30 cellular contexts compared by ENCODE assay signal in the genomic region with DNA sequence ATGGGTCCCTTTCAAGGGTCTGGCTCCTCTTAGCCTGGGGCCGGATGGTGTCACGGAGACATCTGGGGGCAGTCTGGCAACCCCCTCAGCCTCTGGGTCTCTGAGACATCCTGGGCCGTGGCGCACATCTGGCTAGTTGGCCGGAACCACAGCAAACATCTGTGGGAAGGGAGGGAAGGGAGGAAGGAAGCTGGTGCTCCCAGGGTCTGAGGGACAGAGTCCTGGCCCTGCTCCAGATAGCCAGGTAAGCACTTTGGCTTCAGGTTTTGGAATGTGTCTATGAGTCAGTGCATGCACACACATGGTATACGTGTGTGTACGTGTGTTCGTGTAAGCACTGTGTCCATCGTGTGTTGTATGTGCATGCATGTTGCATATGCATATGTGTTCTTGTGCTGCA.
DNase-seq lines count a peak whose midpoint lies in the region; ATAC-seq and TF ChIP-seq lines count a peak whose summit lies in the region.
"Had no signal": no experiment of that assay in that cellular context is flagged by ENCODE, and none has a peak within 500 bp of the region (broad histone marks: within the 10 kb centered on the region; RNA-seq: fewer than 3 reads in every experiment).

No MANE protein-coding gene starts in this region.

- no peaks in the 10 kb centered on the region for H3K9me3 ChIP-seq in RWPE2 (ENCODE audit: severe bottlenecking)
- H3K9me3 ChIP-seq: thoracic aorta had no signal

- H3K4me3 Mint-ChIP-seq in chondrocyte (ENCODE audit: unreplicated experiment) (no peak overlapping the region), type B pancreatic cell (no peak overlapping the region)
- H3K4me3 Mint-ChIP-seq: activated T-helper 17 cell treated with anti-CD3 and anti-CD28 coated beads, Interleukin-2, amount 50 U/mL, for 72 hours; CD14-positive monocyte; neural crest cell; stimulated activated naive CD8-positive, alpha-beta T cell treated with anti-CD3 and anti-CD28 coated beads, Interleukin-15, amount 100 ng/mL, for 72 hours had no signal

- no peak overlapping the region for H3K27ac ChIP-seq in RWPE2 (ENCODE audit: poor library complexity, severe bottlenecking)
- H3K27ac ChIP-seq: coronary artery, KMS-11, thoracic aorta, VCaP had no signal

- no peaks in the 10 kb centered on the region for H3K27me3 Mint-ChIP-seq in chondrocyte (ENCODE audit: low read depth)
- H3K27me3 Mint-ChIP-seq in type B pancreatic cell, result peaks cover 27% of the 10 kb centered on the region

- H3K27ac Mint-ChIP-seq in chondrocyte (ENCODE audit: unreplicated experiment) (peak overlapping the region; percentile 96), type B pancreatic cell (peak overlapping the region; percentile 29)
- H3K27ac Mint-ChIP-seq: activated T-helper 17 cell treated with anti-CD3 and anti-CD28 coated beads, Interleukin-2, amount 50 U/mL, for 72 hours; CD14-positive monocyte; stimulated activated naive CD8-positive, alpha-beta T cell treated with anti-CD3 and anti-CD28 coated beads, Interleukin-15, amount 100 ng/mL, for 72 hours had no signal

- H3K4me3 ChIP-seq in RWPE2 (ENCODE audit: severe bottlenecking), result no peak overlapping the region
- H3K4me3 ChIP-seq: lung, thoracic aorta had no signal

- H3K4me1 ChIP-seq in RWPE2 (ENCODE audit: insufficient read depth, poor library complexity, severe bottlenecking), result peaks cover 4% of the 10 kb centered on the region

- H3K36me3 Mint-ChIP-seq in chondrocyte (ENCODE audit: low read depth) (peaks cover 4% of the 10 kb centered on the region), type B pancreatic cell (no peaks in the 10 kb centered on the region)

- H3K9me3 Mint-ChIP-seq in chondrocyte (ENCODE audit: low read depth), result peaks cover 5% of the 10 kb centered on the region
- peaks cover 5% of the 10 kb centered on the region for H3K9me3 Mint-ChIP-seq in type B pancreatic cell
- H3K9me3 Mint-ChIP-seq: neural crest cell had no signal

- intact Hi-C loops in left ventricle myocardium superior (cut with micrococcal nuclease), result no loop called here

- H3K36me3 ChIP-seq in RWPE2 (ENCODE audit: low read depth), result no peaks in the 10 kb centered on the region
- H3K36me3 ChIP-seq: thoracic aorta had no signal

- TF ChIP-seq CTCF in RWPE2 (IDR thresholded peaks at IDR 0.05; ENCODE audit: poor library complexity, severe bottlenecking), result no peak
- no peak for TF ChIP-seq CTCF in chondrocyte (IDR thresholded peaks at IDR 0.05)
- no peak for TF ChIP-seq CTCF in type B pancreatic cell (conservative IDR thresholded peaks at IDR 0.05)

- H3K4me1 Mint-ChIP-seq in chondrocyte (ENCODE audit: low read depth) (peaks cover 74% of the 10 kb centered on the region), type B pancreatic cell (ENCODE audit: unreplicated experiment) (peaks cover 44% of the 10 kb centered on the region)
- H3K4me1 Mint-ChIP-seq: activated T-helper 17 cell treated with anti-CD3 and anti-CD28 coated beads, Interleukin-2, amount 50 U/mL, for 72 hours; stimulated activated naive CD8-positive, alpha-beta T cell treated with anti-CD3 and anti-CD28 coated beads, Interleukin-15, amount 100 ng/mL, for 72 hours had no signal

- H3K27me3 ChIP-seq in RWPE2 (ENCODE audit: insufficient read depth, poor library complexity, severe bottlenecking), result no peaks in the 10 kb centered on the region

- ATAC-seq in RWPE2 (ENCODE audit: low read depth) (peak; percentile 66), left ventricle myocardium superior (peak; percentile 72)
- ATAC-seq: activated T-helper 17 cell treated with anti-CD3 and anti-CD28 coated beads, Interleukin-2, amount 50 U/mL, for 72 hours; Panc1; sciatic nerve; stimulated activated naive CD8-positive, alpha-beta T cell treated with anti-CD3 and anti-CD28 coated beads, Interleukin-15, amount 100 ng/mL, for 72 hours had no signal

- DNase-seq in RWPE2 (ENCODE audit: low spot score) (no peak), chondrocyte (ENCODE audit: low spot score) (no peak), left ventricle myocardium superior (peak; percentile 71), type B pancreatic cell (ENCODE audit: extremely low spot score, unreplicated experiment) (no peak), NCI-H748 (lab: John Stamatoyannopoulos, UW; ENCODE audit: unreplicated experiment) (no peak), NCI-H748 treated with DMSO at 0.1 percent for 48 hours (lab: John Stamatoyannopoulos, UW) (no peak), activated gamma-delta T cell (lab: John Stamatoyannopoulos, UW) (no peak)
- DNase-seq: activated CD4-positive, alpha-beta T cell treated with anti-CD3 and anti-CD28 coated beads for 48 hours; activated naive CD4-positive, alpha-beta T cell treated with anti-CD3 and anti-CD28 coated beads, Interleukin-2, amount 50 U/mL, for 16 hours; Calu3; DMS79; effector CD8-positive, alpha-beta T cell; erythroblast; HCEC 1CT; NCI-H2029; NCI-H524; SIG-M5; stimulated activated CD4-positive, alpha-beta T cell treated with anti-CD3 and anti-CD28 coated beads, Interleukin-2, amount 100 ng/mL, for 48 hours; stimulated activated naive CD8-positive, alpha-beta T cell treated with anti-CD3 and anti-CD28 coated beads, Interleukin-15, amount 100 ng/mL, for 72 hours; SW 1271 had no signal
